Comparison of ENCODE assay signal across 8 cellular contexts in the genomic region with DNA sequence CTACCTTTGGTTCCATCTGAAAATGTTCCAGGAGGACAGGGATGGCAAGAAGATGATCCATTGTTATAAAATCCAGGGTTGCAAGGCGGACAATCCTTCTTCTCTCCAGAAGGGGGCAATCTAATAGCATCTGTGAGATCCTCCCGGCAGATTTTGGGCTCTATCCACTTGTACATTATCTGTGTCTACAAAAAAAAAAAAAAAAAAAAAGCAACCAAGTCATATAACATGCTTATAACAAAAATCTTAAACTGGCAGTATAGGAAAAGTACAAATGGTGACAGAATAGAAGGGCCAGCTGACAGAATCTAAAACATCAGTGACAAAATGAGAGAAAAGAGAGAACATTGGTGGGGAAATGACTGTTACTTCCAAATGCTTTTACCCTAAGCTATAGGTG.
DNase-seq lines count a peak whose midpoint lies in the region; ATAC-seq and TF ChIP-seq lines count a peak whose summit lies in the region.

No MANE protein-coding gene starts in this region.

- POLR2A ChIA-PET in RWPE1 (lab: Yijun Ruan, JAX; ENCODE audit: low non-redundant PET): no interaction called here

- peak; percentile 17 to 39 for DNase-seq in activated T-cell treated with anti-CD3 and anti-CD28 coated beads, Interleukin-2, amount 50 U/mL, for 72 hours
- DNase-seq in activated T-cell treated with anti-CD3 and anti-CD28 coated beads, Interleukin-2, amount 50 U/mL, for 1 hour: no peak
- DNase-seq in GM20000 (ENCODE audit: low spot score) (peak; percentile 41), LoVo (ENCODE audit: low spot score) (peak; percentile 59), RWPE1 (ENCODE audit: low spot score) (peak; percentile 67)
- DNase-seq in effector CD8-positive, alpha-beta T cell (lab: John Stamatoyannopoulos, UW): peak; percentile 3

- TF ChIP-seq CTCF in GM20000 (IDR thresholded peaks at IDR 0.05; ENCODE audit: extremely low read depth, missing control alignments) (peak; percentile 47), RWPE1 (conservative IDR thresholded peaks at IDR 0.05; ENCODE audit: low read depth) (peak; percentile 89), nephron (IDR thresholded peaks at IDR 0.05; ENCODE audit: unreplicated experiment in 3 of 3) (peak; percentile 62 to 72 (median 69))

- no peak overlapping the region for H3K27ac ChIP-seq in RWPE1

- H3K27ac Mint-ChIP-seq in activated T-cell treated with anti-CD3 and anti-CD28 coated beads, Interleukin-2, amount 50 U/mL, for 72 hours: no peak overlapping the region
- no peak overlapping the region for H3K27ac Mint-ChIP-seq in nephron

- no peak overlapping the region for H3K4me3 Mint-ChIP-seq in activated T-cell treated with anti-CD3 and anti-CD28 coated beads, Interleukin-2, amount 50 U/mL, for 72 hours
- no peak overlapping the region for H3K4me3 Mint-ChIP-seq in nephron

- peaks cover 31% of the 10 kb centered on the region for H3K4me1 Mint-ChIP-seq in activated T-cell treated with anti-CD3 and anti-CD28 coated beads, Interleukin-2, amount 50 U/mL, for 72 hours (ENCODE audit: low read depth)
- H3K4me1 Mint-ChIP-seq in nephron: no peaks in the 10 kb centered on the region

- no peaks in the 10 kb centered on the region for H3K9me3 Mint-ChIP-seq in activated T-cell treated with anti-CD3 and anti-CD28 coated beads, Interleukin-2, amount 50 U/mL, for 72 hours
- no peaks in the 10 kb centered on the region for H3K9me3 Mint-ChIP-seq in nephron

- ATAC-seq in activated T-cell treated with anti-CD3 and anti-CD28 coated beads, Interleukin-2, amount 50 U/mL, for 72 hours (replicated peaks in 1 of 2): peak in 1 of 2 donors; percentile 37
- no peak for ATAC-seq in HG03159 (IDR thresholded peaks at IDR 0.05; ENCODE audit: unreplicated experiment)

- H3K36me3 Mint-ChIP-seq in activated T-cell treated with anti-CD3 and anti-CD28 coated beads, Interleukin-2, amount 50 U/mL, for 72 hours (ENCODE audit: insufficient read depth in 2 of 2): no peaks in the 10 kb centered on the region
- H3K36me3 Mint-ChIP-seq in nephron (ENCODE audit: low read depth): peaks cover 29% of the 10 kb centered on the region

- H3K27me3 Mint-ChIP-seq in activated T-cell treated with anti-CD3 and anti-CD28 coated beads, Interleukin-2, amount 50 U/mL, for 72 hours (ENCODE audit: low read depth): peaks cover 13% of the 10 kb centered on the region
- H3K27me3 Mint-ChIP-seq in nephron (ENCODE audit: low read depth): no peaks in the 10 kb centered on the region

- CTCF ChIA-PET in RWPE1 (lab: Yijun Ruan, JAX): interaction anchor here (0.7 to 2.1 kb wide), 6 partner anchors 10 to 1031 kb away, joined by 3 to 15 read pairs (median 4); no protein-coding TSS in a partner anchor
